Comparison of ENCODE assay signal across 8 cellular contexts in genomic region chr17:31487063-31487647, GRCh38.
DNase-seq lines count a peak whose midpoint lies in the region; ATAC-seq and TF ChIP-seq lines count a peak whose summit lies in the region.

No MANE protein-coding gene starts in this region.

- DNase-seq in activated CD8-positive, alpha-beta T cell treated with anti-CD3 and anti-CD28 coated beads for 36 hours = no peak
- DNase-seq in spleen (no peak), cerebellar nuclear complex (lab: John Stamatoyannopoulos, UW) (no peak), HuH-7 (ENCODE audit: low spot score) (no peak)

- ATAC-seq in activated CD8-positive, alpha-beta T cell treated with anti-CD3 and anti-CD28 coated beads for 36 hours = no peak
- ATAC-seq in HG02798 (IDR thresholded peaks at IDR 0.05; ENCODE audit: poor library complexity, unreplicated experiment) (no peak), HG03095 (IDR thresholded peaks at IDR 0.05; ENCODE audit: unreplicated experiment) (no peak)

- CTCF ChIA-PET in HEK293 (lab: Yijun Ruan, JAX) = interaction anchor here (0.8 to 1.0 kb wide), 2 partner anchors 39 to 50 kb away, joined by 3 to 4 read pairs; no protein-coding TSS in a partner anchor
- CTCF ChIA-PET in activated CD8-positive, alpha-beta T cell treated with anti-CD3 and anti-CD28 coated beads for 36 hours (lab: Charles Lee) = interaction anchor here (0.6 to 8.1 kb wide), 5 partner anchors 11 to 519 kb away, joined by 3 to 79 read pairs (median 3); no protein-coding TSS in a partner anchor

- intact Hi-C loops in activated CD8-positive, alpha-beta T cell treated with anti-CD3 and anti-CD28 coated beads for 36 hours (cut with micrococcal nuclease) = no loop called here
- intact Hi-C loops in spleen (cut with DNase I; ENCODE audit: low total_unique reads) = no loop called here

- TF ChIP-seq CTCF in HEK293 (tag by site-specific recombination; IDR thresholded peaks at IDR 0.05) (no peak), spleen (IDR thresholded peaks at IDR 0.05 in 8 of 11, conservative IDR thresholded peaks at IDR 0.05 in 3 of 11) (no peak)
- no peak for TF ChIP-seq CTCF in activated CD8-positive, alpha-beta T cell treated with anti-CD3 and anti-CD28 coated beads for 36 hours (IDR thresholded peaks at IDR 0.05)

- no peaks in the 10 kb centered on the region for H3K9me3 Mint-ChIP-seq in activated CD8-positive, alpha-beta T cell treated with anti-CD3 and anti-CD28 coated beads for 36 hours

- no peaks in the 10 kb centered on the region for H3K27me3 Mint-ChIP-seq in activated CD8-positive, alpha-beta T cell treated with anti-CD3 and anti-CD28 coated beads for 36 hours

- peak overlapping the region; percentile 2; the same call in 1 of the 2 replicates for H3K27ac ChIP-seq in HEK293 (ENCODE audit: extremely low read depth, low read depth, low read length)
- H3K27ac ChIP-seq in iPS-18a (ENCODE audit: low read length) = no peak overlapping the region
- peak overlapping the region in 7 of 8 donors; percentile 41 to 94 (median 86) for H3K27ac ChIP-seq in spleen

- peak overlapping the region; percentile 70 for H3K4me3 Mint-ChIP-seq in activated CD8-positive, alpha-beta T cell treated with anti-CD3 and anti-CD28 coated beads for 36 hours

- peak overlapping the region; percentile 53 for H3K9ac ChIP-seq in iPS-18a (ENCODE audit: low read length)

- no peak for TF ChIP-seq POLR2A in spleen (IDR thresholded peaks at IDR 0.05)

- H3K4me1 ChIP-seq in HEK293 (ENCODE audit: control insufficient read depth, insufficient read depth, low read length) (peaks cover 4% of the 10 kb centered on the region; the same call in 1 of the 2 replicates), iPS-18a (ENCODE audit: control insufficient read depth, low read depth, low read length) (peaks cover 26% of the 10 kb centered on the region), spleen (peaks cover 32 to 53% (median 52%) of the 10 kb centered on the region in 6 donors)

- H3K4me1 Mint-ChIP-seq in activated CD8-positive, alpha-beta T cell treated with anti-CD3 and anti-CD28 coated beads for 36 hours (ENCODE audit: low read depth) = peaks cover 43% of the 10 kb centered on the region

- POLR2A ChIA-PET in HEK293 (lab: Yijun Ruan, JAX) = interaction anchor here (0.6 to 2.0 kb wide), 16 partner anchors 8 to 568 kb away, joined by 3 to 8 read pairs (median 4); partner anchors contain the start of genes NF1 and UTP6
- POLR2A ChIA-PET in activated CD8-positive, alpha-beta T cell treated with anti-CD3 and anti-CD28 coated beads for 36 hours (lab: Charles Lee) = interaction anchor here (0.6 to 9.8 kb wide), 5 partner anchors 12 to 414 kb away, joined by 3 to 175 read pairs (median 7); partner anchors contain the start of gene UTP6

- H3K27me3 ChIP-seq in iPS-18a (ENCODE audit: control insufficient read depth, insufficient read depth, low read length) (peaks cover 13% of the 10 kb centered on the region), spleen (replicated peaks in 1 of 7) (peaks cover 0 to 21% (median 3%) of the 10 kb centered on the region in 7 donors)

- H3K36me3 ChIP-seq in HEK293 (ENCODE audit: control insufficient read depth in 2 of 2, insufficient read depth in 1 of 2, low read length in 2 of 2) (no peaks in the 10 kb centered on the region), iPS-18a (ENCODE audit: control insufficient read depth, low read depth, low read length) (no peaks in the 10 kb centered on the region), spleen (no peaks in the 10 kb centered on the region)

- H3K27ac Mint-ChIP-seq in activated CD8-positive, alpha-beta T cell treated with anti-CD3 and anti-CD28 coated beads for 36 hours = peak overlapping the region; percentile 44

- H3K4me3 ChIP-seq in HEK293 (ENCODE audit: low read depth, low read length) (peak overlapping the region; percentile 53), iPS-18a (ENCODE audit: low read length) (peak overlapping the region; percentile 47), spleen (peak overlapping the region; percentile 13 to 82 (median 67))

- H3K9me3 ChIP-seq in HEK293 (ENCODE audit: control insufficient read depth, insufficient read depth, low read depth, low read length) (no peaks in the 10 kb centered on the region), iPS-18a (ENCODE audit: control insufficient read depth, low read depth, low read length) (no peaks in the 10 kb centered on the region), spleen (no peaks in the 10 kb centered on the region)

- WGBS in spleen, 5 donors = 16 to 23% (median 20%) methylated on average over 16 to 17 of the region's 17 CpGs

- H3K36me3 Mint-ChIP-seq in activated CD8-positive, alpha-beta T cell treated with anti-CD3 and anti-CD28 coated beads for 36 hours (ENCODE audit: low read depth) = peaks cover 2% of the 10 kb centered on the region

TF ChIP-seq in HEK293, 187 proteins besides CTCF, POLR2A, EP300 and RAD21 (continues in another document):
- no peak for TF ChIP-seq ZNF350 (tag by site-specific recombination; IDR thresholded peaks at IDR 0.05)
- no peak for TF ChIP-seq ZNF670 (tag by site-specific recombination; IDR thresholded peaks at IDR 0.05; ENCODE audit: low read depth)
- TF ChIP-seq ZNF37A (tag by site-specific recombination; IDR thresholded peaks at IDR 0.05) = no peak
- peak; percentile 95 for TF ChIP-seq ZBTB20 (tag by site-specific recombination; IDR thresholded peaks at IDR 0.05)
- no peak for TF ChIP-seq ZNF837 (tag by site-specific recombination; IDR thresholded peaks at IDR 0.05)
- TF ChIP-seq ZBTB17 (tag by site-specific recombination; IDR thresholded peaks at IDR 0.05) = peak; percentile 47; the same call in 1 of the 2 replicates
- TF ChIP-seq ZNF362 (tag by site-specific recombination; IDR thresholded peaks at IDR 0.05) = 0 out of 2 replicates have a peak, but pooled peaks have one; percentile 13
- no peak for TF ChIP-seq ZNF510 (tag by site-specific recombination; IDR thresholded peaks at IDR 0.05; ENCODE audit: insufficient replicate concordance)
- TF ChIP-seq HOXC10 (CRISPR knock-in tag; IDR thresholded peaks at IDR 0.05) = no peak
- no peak for TF ChIP-seq ZNF704 (tag by site-specific recombination; IDR thresholded peaks at IDR 0.05)
- no peak for TF ChIP-seq ZNF239 (tag by site-specific recombination; IDR thresholded peaks at IDR 0.05)
- TF ChIP-seq PRDM10 (tag by site-specific recombination; IDR thresholded peaks at IDR 0.05) = no peak
- no peak for TF ChIP-seq ZNF48 (tag by site-specific recombination; IDR thresholded peaks at IDR 0.05)
